Comparison of ENCODE assay signal across 29 cellular contexts in the genomic region with DNA sequence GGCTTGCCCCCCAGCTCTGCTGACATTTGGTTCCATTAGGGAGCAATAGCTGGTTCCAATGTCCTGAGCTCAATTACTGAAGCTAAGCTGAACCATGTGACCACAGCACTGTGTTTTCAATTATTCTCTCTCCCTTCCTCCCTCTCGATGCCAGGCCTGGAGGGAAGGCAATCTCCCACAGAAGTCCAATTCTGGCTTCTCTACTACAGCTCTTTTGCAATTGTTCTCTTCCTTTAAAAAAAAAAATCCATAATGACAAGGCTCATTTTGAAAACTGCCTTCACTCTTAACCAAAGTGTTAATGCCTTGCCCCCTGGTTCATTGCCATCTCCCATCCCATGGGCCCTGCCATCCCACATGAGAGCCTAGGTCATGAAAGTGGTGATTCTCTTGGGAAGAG. TPM values are rescaled to one million over a fixed set of nuclear protein-coding genes. Genes with fewer than 3 reads are reported as not detected.
A peak's percentile ranks its signal among the peaks of the same experiment; 100 is the strongest.
DNase-seq lines count a peak whose midpoint lies in the region; ATAC-seq, FAIRE-seq and TF ChIP-seq lines count a peak whose summit lies in the region.
"Had no signal": no experiment of that assay in that cellular context is flagged by ENCODE, and none has a peak within 500 bp of the region (broad histone marks: within the 10 kb centered on the region; RNA-seq: fewer than 3 reads in every experiment).

No MANE protein-coding gene starts in this region.

- TF ChIP-seq EP300 in HepG2 (IDR thresholded peaks at IDR 0.05; ENCODE audit: low read depth in 2 of 2, low read length in 2 of 2) (no peak), HepG2 (CRISPR knock-in tag; IDR thresholded peaks at IDR 0.05; ENCODE audit: borderline replicate concordance) (no peak)

- CTCF ChIA-PET in HepG2 (lab: Yijun Ruan, JAX; ENCODE audit: low intra/inter-chr PET ratio, low total read pairs): no interaction called here

- no peaks in the 10 kb centered on the region for H3F3A ChIP-seq in smooth muscle cell (ENCODE audit: low read depth)

- ATAC-seq in left lung: peak; percentile 36
- ATAC-seq in HepG2: no peak
- ATAC-seq: mucosa of descending colon; stimulated activated memory B cell treated with anti-CD40 and anti-IgM and Interleukin-4, amounts not matched to agents 10 μg/mL and 1 μg/mL and 100 μg/mL, for 72 hours; T-cell had no signal

- H3K9ac ChIP-seq in HepG2 (ENCODE audit: insufficient read depth, low read depth, low read length) (no peak overlapping the region), smooth muscle cell (ENCODE audit: low read depth) (no peak overlapping the region)

- 0% methylated on average over 1 of the region's 1 CpG for WGBS in HepG2 (ENCODE audit: low lambda C conversion rate)
- 60% methylated on average over 1 of the region's 1 CpG for WGBS in smooth muscle cell (ENCODE audit: low lambda C conversion rate)

- no TSS peak for BruUV-seq in HepG2 (replicated peaks; lab: Mats Ljungman, UMichigan)

- TF ChIP-seq POLR2A in HepG2 (IDR thresholded peaks at IDR 0.05; ENCODE audit: insufficient read depth in 1 of 2, low read depth in 2 of 2, low read length in 2 of 2): no peak

- H3K79me2 ChIP-seq in HepG2 (ENCODE audit: insufficient read depth, low read length): no peaks in the 10 kb centered on the region
- H3K79me2 ChIP-seq in smooth muscle cell (ENCODE audit: low read depth): no peaks in the 10 kb centered on the region

- DNase-seq in SK-MEL-5 (ENCODE audit: low read depth, low spot score): peak; percentile 46
- DNase-seq in fibroblast of peridontal ligament (ENCODE audit: extremely low read depth): peak; percentile 79
- no peak for DNase-seq in left lung
- DNase-seq in tibial artery: peak; percentile 61 to 69
- no peak for DNase-seq in occipital lobe (lab: John Stamatoyannopoulos, UW)
- DNase-seq in HepG2 (ENCODE audit: low spot score): no peak
- no peak for DNase-seq in KBM-7
- DNase-seq in smooth muscle cell (lab: John Stamatoyannopoulos, UW; ENCODE audit: unreplicated experiment): no peak
- DNase-seq: activated CD8-positive, alpha-beta memory T cell treated with anti-CD3 and anti-CD28 coated beads for 24 hours; activated naive CD4-positive, alpha-beta T cell; activated T-cell treated with anti-CD3 and anti-CD28 coated beads, Interleukin-2, amount 50 U/mL, for 24 hours; amygdala; CD8-positive, alpha-beta memory T cell; DMS53; head of caudate nucleus; HFFc6; Karpas-422; mucosa of descending colon; NCI-H1048; NCI-H2029; NCI-H345; NCI-H774; SHP77; T-cell had no signal

- in situ Hi-C loops in SK-MEL-5 (cut with HindIII; ENCODE audit: low pct_unique_long_range_greater_than_20kb, low sequenced_read_pairs) (no loop called here), HepG2 (cut with HindIII; ENCODE audit: extremely low pct_ligation_motif_present, low pct_unique_long_range_greater_than_20kb) (no loop called here), KBM-7 (cut with MboI; ENCODE audit: low pct_unique_long_range_greater_than_20kb, low sequenced_read_pairs) (no loop called here)

- H3K27me3 ChIP-seq in left lung (no peaks in the 10 kb centered on the region), tibial artery (no peaks in the 10 kb centered on the region), HepG2 (ENCODE audit: control insufficient read depth in 1 of 2, insufficient read depth in 2 of 2, low read length in 2 of 2) (no peaks in the 10 kb centered on the region), smooth muscle cell (ENCODE audit: low read depth) (no peaks in the 10 kb centered on the region)
- H3K27me3 ChIP-seq: cardiac muscle cell had no signal

- H3K36me3 ChIP-seq in left lung (no peaks in the 10 kb centered on the region), tibial artery (no peaks in the 10 kb centered on the region), HepG2 (replicated peaks in 1 of 2; ENCODE audit: control insufficient read depth in 1 of 2, insufficient read depth in 2 of 2, low read length in 2 of 2) (no peaks in the 10 kb centered on the region), smooth muscle cell (ENCODE audit: low read depth) (no peaks in the 10 kb centered on the region)
- H3K36me3 ChIP-seq: cardiac muscle cell had no signal

- TF ChIP-seq RAD21 in HepG2 (CRISPR knock-in tag; IDR thresholded peaks at IDR 0.05): no peak

- FAIRE-seq in HepG2 (lab: Jason Lieb, UNC): no peak
- FAIRE-seq: HTR-8/SVneo had no signal

- POLR2A ChIA-PET in HepG2 (lab: Yijun Ruan, JAX): no interaction called here

- no peaks in the 10 kb centered on the region for H4K20me1 ChIP-seq in HepG2 (ENCODE audit: insufficient read depth, low read length)
- no peaks in the 10 kb centered on the region for H4K20me1 ChIP-seq in smooth muscle cell (ENCODE audit: low read depth)

- H3K4me2 ChIP-seq in HepG2 (ENCODE audit: low read depth, low read length) (no peak overlapping the region), smooth muscle cell (no peak overlapping the region)

- H3K4me1 ChIP-seq in left lung: peaks cover 8% of the 10 kb centered on the region in 2 donors
- peaks cover 0 to 18% (median 6%) of the 10 kb centered on the region in 4 donors for H3K4me1 ChIP-seq in tibial artery
- H3K4me1 ChIP-seq in HepG2 (ENCODE audit: insufficient read depth, low read length): no peaks in the 10 kb centered on the region
- H3K4me1 ChIP-seq in smooth muscle cell (ENCODE audit: low read depth): no peaks in the 10 kb centered on the region

- TF ChIP-seq CTCF in left lung (IDR thresholded peaks at IDR 0.05) (no peak), tibial artery (IDR thresholded peaks at IDR 0.05) (no peak), HepG2 (CRISPR knock-in tag; IDR thresholded peaks at IDR 0.05) (no peak), smooth muscle cell (IDR thresholded peaks at IDR 0.05; ENCODE audit: borderline replicate concordance, insufficient read depth, poor library complexity, severe bottlenecking) (no peak)

- intact Hi-C loops in left lung (cut with DNase I): no loop called here
- intact Hi-C loops in tibial artery (cut with DNase I; ENCODE audit: low total_unique reads): no loop called here
- intact Hi-C loops in HepG2 (cut with micrococcal nuclease; ENCODE audit: unreplicated experiment): no loop called here

- H2AFZ ChIP-seq in HepG2 (ENCODE audit: low read length) (no peak overlapping the region), smooth muscle cell (ENCODE audit: low read depth) (no peak overlapping the region)

- H3K27ac ChIP-seq in left lung: peak overlapping the region in 1 of 2 donors; percentile 26
- H3K27ac ChIP-seq in tibial artery: peak overlapping the region in 1 of 2 donors; percentile 41
- no peak overlapping the region for H3K27ac ChIP-seq in HepG2 (ENCODE audit: extremely low read length, insufficient read depth, low read length)
- H3K27ac ChIP-seq in smooth muscle cell (ENCODE audit: low read depth): no peak overlapping the region
- H3K27ac ChIP-seq: cardiac muscle cell, epithelial cell of prostate had no signal

- H3K9me3 ChIP-seq in left lung (no peaks in the 10 kb centered on the region), tibial artery (no peaks in the 10 kb centered on the region), HepG2 (ENCODE audit: low read length) (no peaks in the 10 kb centered on the region), smooth muscle cell (replicated peaks; ENCODE audit: low read depth) (no peaks in the 10 kb centered on the region)
- H3K9me3 ChIP-seq: mucosa of descending colon had no signal

- H3K4me3 ChIP-seq in left lung: no peak overlapping the region
- H3K4me3 ChIP-seq in tibial artery: no peak overlapping the region
- H3K4me3 ChIP-seq in HepG2 (replicated peaks in 1 of 3; ENCODE audit: insufficient read depth in 1 of 3, low read depth in 2 of 3, low read length in 3 of 3): no peak overlapping the region
- no peak overlapping the region for H3K4me3 ChIP-seq in smooth muscle cell
- H3K4me3 ChIP-seq: cardiac muscle cell, mucosa of descending colon had no signal

RNA-seq across cellular contexts. Expression of a gene that starts 24.8 kb away (rescaled TPM):
- 6.4 and 6.6 TPM in 2 replicates for total RNA-seq in SK-MEL-5 (2014; rRNA removed; shearing (Covaris generic))
- polyA plus RNA-seq in SK-MEL-5 (2015; cell fraction: cytosol; rRNA removed): 11.2 and 13.4 TPM in 2 replicates
- 86.7 and 87.0 TPM in 2 replicates for polyA plus RNA-seq in SK-MEL-5 (2015; cell fraction: nucleus; rRNA removed)
- total RNA-seq in left lung: 10 to 100 TPM; 22.0 to 34.3 TPM
- 0.62 TPM for total RNA-seq in occipital lobe
- total RNA-seq in HepG2 (2016; rRNA removed; fragmentation: Illumina TruSeq; extraction: Trizol): not detected in 2 replicates
- total RNA-seq in HepG2 (2016; cell fraction: cytosol; rRNA removed; fragmentation: Illumina TruSeq; extraction: Trizol; ENCODE audit: low read depth): not detected in 2 replicates
- total RNA-seq in HepG2 (2016; cell fraction: insoluble cytoplasmic fraction; rRNA removed; fragmentation: Illumina TruSeq; extraction: Trizol): not detected in 2 replicates
- not detected in 2 replicates for total RNA-seq in HepG2 (2016; cell fraction: membrane; rRNA removed; fragmentation: Illumina TruSeq; extraction: Trizol)
- not detected in 2 replicates for total RNA-seq in HepG2 (2016; cell fraction: nucleus; rRNA removed; fragmentation: Illumina TruSeq; extraction: Trizol)
- polyA plus RNA-seq in HepG2 (2011; rRNA removed): 0.03 TPM in 2 replicates
- polyA plus RNA-seq in HepG2 (2011; cell fraction: cytosol; rRNA removed): 0.01 and 0.05 TPM in 2 replicates
- polyA plus RNA-seq in HepG2 (2011; cell fraction: nucleus; rRNA removed): 0.24 and 0.50 TPM in 2 replicates
- polyA plus RNA-seq in HepG2 (2012): 0.04 TPM in 2 replicates
- polyA plus RNA-seq in HepG2 (2016; cell fraction: cytosol; fragmentation: Illumina TruSeq; extraction: Trizol; ENCODE audit: low read depth): not detected in 2 replicates
- not detected in 2 replicates for polyA plus RNA-seq in HepG2 (2016; cell fraction: insoluble cytoplasmic fraction; fragmentation: Illumina TruSeq; extraction: Trizol; ENCODE audit: low read depth)
- not detected in 2 replicates for polyA plus RNA-seq in HepG2 (2016; cell fraction: membrane; fragmentation: Illumina TruSeq; extraction: Trizol; ENCODE audit: low read depth)
- polyA plus RNA-seq in HepG2 (2016; cell fraction: nucleus; fragmentation: Illumina TruSeq; extraction: Trizol; ENCODE audit: insufficient read depth, low read depth): not detected in 2 replicates
- 0.47 TPM in 1 of 2 replicates, not detected in the other for polyA minus RNA-seq in HepG2 (2011; rRNA and poly(A)+ RNA removed; ENCODE audit: low replicate concordance)
- not detected in 2 replicates for polyA minus RNA-seq in HepG2 (2011; cell fraction: cytosol; rRNA and poly(A)+ RNA removed)
- polyA minus RNA-seq in HepG2 (2011; cell fraction: nucleus; rRNA and poly(A)+ RNA removed): not detected in 2 replicates
- total RNA-seq in smooth muscle cell: 0.76 and 1.4 TPM in 2 replicates
- 1.1 and 1.3 TPM in 2 replicates for polyA plus RNA-seq in smooth muscle cell
- total RNA-seq: cardiac muscle cell, HFFc6 had no signal
- polyA plus RNA-seq: cardiac muscle cell, neural cell had no signal

Comparison
In these comparisons a context has a peak if more than half of its experiments do, and no peak if none do; other contexts are left out.
1. DNase-seq: peak in SK-MEL-5 (single experiment), fibroblast of peridontal ligament (single experiment) and tibial artery (2 of 2); none in left lung (0 of 2), occipital lobe (single experiment), HepG2 (single experiment), KBM-7 (single experiment) and smooth muscle cell (single experiment).